In genomic region chr10:26385443-26385842, GRCh38 we compare ENCODE assay signal across 22 cellular contexts.
"Had no signal": no experiment of that assay in that cellular context is flagged by ENCODE, and none has a peak within 500 bp of the region (broad histone marks: within the 10 kb centered on the region; RNA-seq: fewer than 3 reads in every experiment).

No MANE protein-coding gene starts in this region.

- H3K9me3 Mint-ChIP-seq: type B pancreatic cell had no signal

- H3K9me3 ChIP-seq: ovary, suprapubic skin, thyroid gland had no signal

- H3K4me3 Mint-ChIP-seq: natural killer cell treated with Interleukin-12 subunit alpha and Interleukin-12 subunit beta and Interleukin-15 and Interleukin-18, amount 100 ng/mL, for 72 hours; neural progenitor cell; type B pancreatic cell had no signal

- H3K9ac ChIP-seq: neural progenitor cell had no signal

- H3K4me1 Mint-ChIP-seq: neural progenitor cell had no signal

- H3K4me2 ChIP-seq: neural progenitor cell had no signal

- ATAC-seq: heart left ventricle; left colon; left ventricle myocardium superior; natural killer cell treated with Interleukin-12 subunit alpha and Interleukin-12 subunit beta and Interleukin-15 and Interleukin-18, amount 100 ng/mL, for 72 hours; right cardiac atrium; stimulated activated naive CD8-positive, alpha-beta T cell treated with anti-CD3 and anti-CD28 coated beads, Interleukin-15, Interleukin-2, amounts not matched to agents 100 U/mL and 50 U/mL, for 24 hours had no signal

- H3K27ac ChIP-seq: dorsolateral prefrontal cortex, heart left ventricle, neural progenitor cell, ovary, suprapubic skin, thyroid gland had no signal

- H3K27me3 ChIP-seq: neural progenitor cell, ovary, suprapubic skin, thyroid gland had no signal

- H2AFZ ChIP-seq: neural progenitor cell had no signal

- DNase-seq: dorsolateral prefrontal cortex; effector CD8-positive, alpha-beta T cell; heart left ventricle; hippocampal formation; left colon; left ventricle myocardium superior; mesenchymal stem cell; midbrain; nucleus accumbens; ovary; right cardiac atrium; small intestine; stimulated activated CD4-positive, alpha-beta T cell treated with anti-CD3 and anti-CD28 coated beads, Interleukin-12 subunit alpha, Interleukin-12 subunit beta, amount 100 ng/mL, for 4 hours; stimulated activated naive CD8-positive, alpha-beta T cell treated with anti-CD3 and anti-CD28 coated beads, Interleukin-15, Interleukin-2, amounts not matched to agents 100 U/mL and 50 U/mL, for 24 hours; thyroid gland had no signal

- H3K4me3 ChIP-seq: dorsolateral prefrontal cortex, heart left ventricle, lung, neural progenitor cell, ovary, suprapubic skin, thyroid gland had no signal

- H3K36me3 Mint-ChIP-seq: natural killer cell treated with Interleukin-12 subunit alpha and Interleukin-12 subunit beta and Interleukin-15 and Interleukin-18, amount 100 ng/mL, for 72 hours; neural progenitor cell; type B pancreatic cell had no signal

- H3K4me1 ChIP-seq: heart left ventricle, neural progenitor cell, suprapubic skin, thyroid gland had no signal

- H3K27ac Mint-ChIP-seq: natural killer cell treated with Interleukin-12 subunit alpha and Interleukin-12 subunit beta and Interleukin-15 and Interleukin-18, amount 100 ng/mL, for 72 hours; neural progenitor cell; type B pancreatic cell had no signal

- H3K36me3 ChIP-seq: heart left ventricle, neural progenitor cell, ovary, suprapubic skin, thyroid gland had no signal

- FAIRE-seq: frontal cortex, small intestine, urothelium cell line had no signal
